ENCODE assay signal across 14 cellular contexts in the genomic region with DNA sequence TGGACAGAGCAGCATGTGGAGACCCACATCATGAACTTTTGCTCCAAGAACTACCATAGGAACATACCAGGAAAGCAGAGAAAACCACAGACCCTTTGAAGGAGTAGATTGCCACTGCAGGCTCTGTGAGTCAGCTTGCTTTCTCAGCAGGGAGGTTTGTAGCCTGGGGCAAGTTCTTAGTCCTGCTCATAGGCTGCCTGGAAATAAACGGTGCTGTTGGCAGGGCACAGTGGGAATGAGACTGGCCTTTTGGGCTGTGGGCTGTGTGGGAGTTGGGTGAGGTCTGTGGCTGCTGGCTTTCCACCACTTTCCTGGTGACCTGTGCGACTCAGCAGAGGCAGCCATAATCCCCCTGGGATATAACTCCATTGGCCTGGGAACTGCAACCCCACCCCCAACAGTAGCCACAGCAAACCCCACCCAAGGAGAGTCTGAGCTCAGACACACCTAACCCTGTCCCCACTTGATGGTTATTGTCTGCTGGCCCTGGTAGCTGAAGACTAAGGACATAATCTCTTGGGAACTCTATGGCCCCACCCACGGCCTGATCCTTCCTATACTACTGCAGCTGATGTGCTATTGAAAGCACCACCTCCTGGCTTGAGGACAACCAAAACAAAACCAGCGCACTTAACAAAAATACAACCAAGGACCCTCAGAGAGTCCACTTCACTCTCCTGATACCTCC.
DNase-seq lines count a peak whose midpoint lies in the region; ATAC-seq, FAIRE-seq and TF ChIP-seq lines count a peak whose summit lies in the region.
"Had no signal": no experiment of that assay in that cellular context is flagged by ENCODE, and none has a peak within 500 bp of the region (broad histone marks: within the 10 kb centered on the region; RNA-seq: fewer than 3 reads in every experiment).

No MANE protein-coding gene starts in this region.

- H2BK120ac ChIP-seq in trophoblast cell (ENCODE audit: insufficient read depth, low read length, poor library complexity), result peak overlapping the region; percentile 37

- TF ChIP-seq POLR2A in GM12878 (IDR thresholded peaks at IDR 0.05; ENCODE audit: low read depth, low read length), result no peak

- H2AK5ac ChIP-seq in trophoblast cell (ENCODE audit: low read length), result no peak overlapping the region

- H3K4me1 ChIP-seq in GM12878 (ENCODE audit: control insufficient read depth, insufficient read depth, low read length) (peaks cover 3% of the 10 kb centered on the region), trophoblast cell (ENCODE audit: control insufficient read depth in 1 of 2, insufficient read depth in 2 of 2, low read length in 2 of 2) (peaks cover 9% of the 10 kb centered on the region in 2 experiments), tibial artery (peaks cover 0 to 40% (median 21%) of the 10 kb centered on the region in 4 donors)

- H3K9me3 Mint-ChIP-seq in naive thymus-derived CD8-positive, alpha-beta T cell, result peaks cover 4 to 44% (median 12%) of the 10 kb centered on the region in 9 donors
- peaks cover 26% of the 10 kb centered on the region for H3K9me3 Mint-ChIP-seq in chondrocyte (ENCODE audit: low read depth)

- peak; percentile 11 for DNase-seq in GM03348 (ENCODE audit: low spot score)
- DNase-seq in HS-5 (ENCODE audit: low read depth), result peak; percentile 30
- no peak for DNase-seq in GM12878 (ENCODE audit: low read depth, low spot score)
- peak; percentile 76 for DNase-seq in trophoblast cell
- no peak for DNase-seq in naive thymus-derived CD8-positive, alpha-beta T cell
- DNase-seq in tibial artery, result no peak
- no peak for DNase-seq in chondrocyte (ENCODE audit: low spot score)
- DNase-seq in retina, result no peak
- DNase-seq: KG1; naive thymus-derived CD4-positive, alpha-beta T cell; stimulated activated CD4-positive, alpha-beta T cell treated with anti-CD3 and anti-CD28 coated beads, Interleukin-1b, Interleukin-23, amount 100 ng/mL, for 48 hours; uterus had no signal

- no peak overlapping the region for H3K4ac ChIP-seq in trophoblast cell (ENCODE audit: low read depth, low read length)

- no peak overlapping the region for H3K27ac Mint-ChIP-seq in naive thymus-derived CD8-positive, alpha-beta T cell
- H3K27ac Mint-ChIP-seq in chondrocyte (ENCODE audit: unreplicated experiment), result no peak overlapping the region
- H3K27ac Mint-ChIP-seq: naive thymus-derived CD4-positive, alpha-beta T cell had no signal

- BruUV-seq in GM12878 (replicated peaks; lab: Mats Ljungman, UMichigan), result no TSS peak

- in situ Hi-C loops in GM12878 (cut with MboI), result no loop called here

- no peak for TF ChIP-seq EP300 in GM12878 (IDR thresholded peaks at IDR 0.05; ENCODE audit: borderline replicate concordance in 1 of 2, control insufficient read depth in 1 of 2, low read depth in 2 of 2, low read length in 2 of 2)

- H3K36me3 Mint-ChIP-seq in naive thymus-derived CD8-positive, alpha-beta T cell, result no peaks in the 10 kb centered on the region
- no peaks in the 10 kb centered on the region for H3K36me3 Mint-ChIP-seq in chondrocyte (ENCODE audit: low read depth)
- H3K36me3 Mint-ChIP-seq: naive thymus-derived CD4-positive, alpha-beta T cell had no signal

- H3K27me3 Mint-ChIP-seq in naive thymus-derived CD8-positive, alpha-beta T cell, result peaks cover 0 to 2% (median 0%) of the 10 kb centered on the region in 5 donors
- peaks cover 20% of the 10 kb centered on the region for H3K27me3 Mint-ChIP-seq in chondrocyte (ENCODE audit: low read depth)
- H3K27me3 Mint-ChIP-seq: naive thymus-derived CD4-positive, alpha-beta T cell had no signal

- H3K4me2 ChIP-seq in GM12878 (ENCODE audit: control insufficient read depth, insufficient read depth) (no peak overlapping the region), trophoblast cell (ENCODE audit: low read length) (no peak overlapping the region)

- H3K79me1 ChIP-seq in trophoblast cell (ENCODE audit: low read length), result peaks cover 4% of the 10 kb centered on the region

- peak overlapping the region; percentile 64 for H2BK5ac ChIP-seq in trophoblast cell (ENCODE audit: low read depth, low read length, poor library complexity)

- SMC1A ChIA-PET in GM12878 (lab: Charles Lee; ENCODE audit: uncharacterized antibody, unreplicated experiment), result no interaction called here

- RAD21 ChIA-PET in GM12878 (lab: Charles Lee; ENCODE audit: unreplicated experiment), result no interaction called here

- peak overlapping the region; percentile 30 for H2BK12ac ChIP-seq in trophoblast cell (ENCODE audit: low read length)

- H3K27ac ChIP-seq in GM12878 (ENCODE audit: control insufficient read depth, insufficient read depth) (no peak overlapping the region), trophoblast cell (ENCODE audit: low read depth, low read length) (no peak overlapping the region), tibial artery (no peak overlapping the region)
- H3K27ac ChIP-seq: cardiac muscle cell, uterus had no signal

- peak; percentile 35; the same call in 2 of the 3 replicates for ATAC-seq in GM12878
- no peak for ATAC-seq in naive thymus-derived CD8-positive, alpha-beta T cell
- ATAC-seq: naive thymus-derived CD4-positive, alpha-beta T cell had no signal

- no peak overlapping the region for H3K4me3 Mint-ChIP-seq in naive thymus-derived CD8-positive, alpha-beta T cell
- H3K4me3 Mint-ChIP-seq in chondrocyte (ENCODE audit: unreplicated experiment), result no peak overlapping the region
- H3K4me3 Mint-ChIP-seq: naive thymus-derived CD4-positive, alpha-beta T cell had no signal

- intact Hi-C loops in GM12878 (cut with micrococcal nuclease; ENCODE audit: unreplicated experiment), result no loop called here
- intact Hi-C loops in tibial artery (cut with DNase I; ENCODE audit: low total_unique reads), result no loop called here

- CTCF ChIA-PET in GM12878 (lab: Yijun Ruan, JAX), result no interaction called here

- no peaks in the 10 kb centered on the region for H3K36me3 ChIP-seq in GM12878 (ENCODE audit: control insufficient read depth in 2 of 2, insufficient read depth in 2 of 2, low read length in 1 of 2)
- no peaks in the 10 kb centered on the region for H3K36me3 ChIP-seq in trophoblast cell (ENCODE audit: control insufficient read depth in 1 of 2, insufficient read depth in 2 of 2, low read length in 2 of 2)
- H3K36me3 ChIP-seq in tibial artery, result no peaks in the 10 kb centered on the region
- H3K36me3 ChIP-seq: cardiac muscle cell, uterus had no signal

- H3K4me3 ChIP-seq in GM12878 (no peak overlapping the region), trophoblast cell (ENCODE audit: low read depth, low read length) (no peak overlapping the region), tibial artery (no peak overlapping the region)
- H3K4me3 ChIP-seq: cardiac muscle cell, uterus had no signal

- no peaks in the 10 kb centered on the region for H4K20me1 ChIP-seq in GM12878 (ENCODE audit: control insufficient read depth, insufficient read depth)

- no peaks in the 10 kb centered on the region for H3K4me1 Mint-ChIP-seq in naive thymus-derived CD8-positive, alpha-beta T cell
- peaks cover 20% of the 10 kb centered on the region for H3K4me1 Mint-ChIP-seq in chondrocyte (ENCODE audit: low read depth)
- H3K4me1 Mint-ChIP-seq: naive thymus-derived CD4-positive, alpha-beta T cell had no signal

- no peak overlapping the region for H4K12ac ChIP-seq in trophoblast cell (ENCODE audit: low read depth, low read length)

- POLR2A ChIA-PET in GM12878 (lab: Charles Lee), result no interaction called here
- POLR2A ChIA-PET in naive thymus-derived CD8-positive, alpha-beta T cell (lab: Charles Lee), result no interaction called here

- H3K79me2 ChIP-seq in GM12878 (ENCODE audit: control insufficient read depth, insufficient read depth, low read length) (no peaks in the 10 kb centered on the region), trophoblast cell (ENCODE audit: control insufficient read depth, insufficient read depth, low read length, poor library complexity) (no peaks in the 10 kb centered on the region)

- no peak for TF ChIP-seq RAD21 in GM12878 (IDR thresholded peaks at IDR 0.05; ENCODE audit: insufficient read depth, low read depth, low read length)

- TF ChIP-seq CTCF in GM12878 (IDR thresholded peaks at IDR 0.05 in 2 of 3, conservative IDR thresholded peaks at IDR 0.05 in 1 of 3; ENCODE audit: control insufficient read depth in 2 of 3, extremely low read depth in 1 of 3, insufficient read depth in 1 of 3, low read depth in 3 of 3, low read length in 3 of 3), result no peak
- no peak for TF ChIP-seq CTCF in tibial artery (IDR thresholded peaks at IDR 0.05)
- no peak for TF ChIP-seq CTCF in chondrocyte (IDR thresholded peaks at IDR 0.05)

- peak overlapping the region; percentile 86 for H3K18ac ChIP-seq in trophoblast cell (ENCODE audit: low read length)

- no peak overlapping the region for H3K9ac ChIP-seq in GM12878 (ENCODE audit: control insufficient read depth, insufficient read depth, low read length)
- no peak overlapping the region for H3K9ac ChIP-seq in trophoblast cell (ENCODE audit: low read length)

- H3K23ac ChIP-seq in trophoblast cell (ENCODE audit: low read length), result no peak overlapping the region

- H4K91ac ChIP-seq in trophoblast cell (ENCODE audit: low read depth, low read length), result peak overlapping the region; percentile 51

- H3K9me3 ChIP-seq in GM12878 (replicated peaks; ENCODE audit: control insufficient read depth, insufficient read depth, low read length) (no peaks in the 10 kb centered on the region), trophoblast cell (ENCODE audit: insufficient read depth, low read depth, low read length) (no peaks in the 10 kb centered on the region), tibial artery (peaks cover 0 to 9% (median 2%) of the 10 kb centered on the region in 3 donors)
- H3K9me3 ChIP-seq: uterus had no signal

- H3K14ac ChIP-seq in trophoblast cell (ENCODE audit: low read length), result no peak overlapping the region

- H4K8ac ChIP-seq in trophoblast cell (ENCODE audit: low read depth, low read length), result peak overlapping the region; percentile 51

- H3K27me3 ChIP-seq in GM12878 (replicated peaks in 1 of 2; ENCODE audit: control insufficient read depth in 2 of 2, insufficient read depth in 2 of 2, low read length in 1 of 2) (no peaks in the 10 kb centered on the region), trophoblast cell (ENCODE audit: insufficient read depth, low read length) (no peaks in the 10 kb centered on the region), tibial artery (no peaks in the 10 kb centered on the region)
- H3K27me3 ChIP-seq: cardiac muscle cell, uterus had no signal

- H2AFZ ChIP-seq in GM12878 (ENCODE audit: control insufficient read depth, low read depth, low read length), result no peak overlapping the region; the same call in 1 of the 2 replicates
- no peak overlapping the region for H2AFZ ChIP-seq in trophoblast cell (ENCODE audit: insufficient read depth, low read length, poor library complexity)

- WGBS in GM12878 (ENCODE audit: insufficient coverage, insufficient replicate concordance, low lambda C conversion rate, missing lambda C conversion rate), result 21% methylated on average over 4 of the region's 4 CpGs
- no CpG with 5 or more reads among the region's 4 CpGs for WGBS in trophoblast cell (ENCODE audit: extremely low coverage, insufficient coverage, insufficient read length)

- no peak for FAIRE-seq in GM12878 (lab: Jason Lieb, UNC)
- FAIRE-seq: H1 had no signal

TF ChIP-seq in GM12878, 131 proteins besides CTCF, POLR2A, EP300 and RAD21:
- TF ChIP-seq NBN (IDR thresholded peaks at IDR 0.05) (no peak), RUNX3 (IDR thresholded peaks at IDR 0.05; ENCODE audit: low read length) (0 out of 2 replicates have a peak, but pooled peaks have one; percentile 7)

Comparison
In these comparisons a context has a peak if more than half of its experiments do, and no peak if none do; other contexts are left out.
1. DNase-seq: peak in GM03348 (single experiment), HS-5 (single experiment) and trophoblast cell (2 of 2); none in GM12878 (single experiment), naive thymus-derived CD8-positive, alpha-beta T cell (0 of 10), tibial artery (0 of 2), chondrocyte (single experiment) and retina (single experiment).